8 cellular contexts compared by ENCODE assay signal in the genomic region with DNA sequence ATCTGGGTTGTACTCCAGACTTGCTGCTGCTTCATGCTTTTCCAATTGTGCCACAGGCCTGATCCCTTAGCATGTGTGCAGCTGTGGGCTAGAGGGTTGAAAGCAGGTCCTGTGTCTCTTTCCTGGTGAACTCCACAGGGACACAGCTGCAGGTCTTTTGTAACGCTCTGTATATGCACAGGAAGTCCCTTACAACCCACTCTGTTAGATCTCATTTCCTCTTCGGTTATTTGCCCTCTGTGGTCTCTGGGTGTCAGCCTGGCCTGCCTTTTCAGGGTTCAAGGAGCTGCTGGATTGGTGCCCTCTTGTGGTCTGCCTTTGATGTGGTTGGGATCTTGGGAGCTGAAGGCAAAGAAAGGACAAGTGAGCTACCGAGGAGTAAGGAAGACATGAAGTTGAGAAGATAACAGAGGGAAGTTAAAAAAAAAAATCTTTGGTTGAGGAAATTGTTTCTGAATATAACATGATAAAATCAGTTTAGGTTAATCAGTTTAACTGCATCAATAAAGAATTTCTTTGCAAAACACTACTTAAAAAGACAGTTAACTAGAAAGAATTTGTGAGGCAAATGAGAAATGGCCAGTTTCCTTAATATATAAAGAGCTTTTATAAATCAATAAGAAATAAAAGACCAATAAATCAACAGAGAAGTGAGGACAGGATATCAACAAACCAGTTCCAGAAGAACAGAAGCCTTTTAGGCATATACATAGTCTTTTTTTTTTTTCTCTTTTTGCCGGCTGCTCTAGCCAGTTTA. TPM values are rescaled to one million over a fixed set of nuclear protein-coding genes. Genes with fewer than 3 reads are reported as not detected.
DNase-seq lines count a peak whose midpoint lies in the region.

No MANE protein-coding gene starts in this region.

- H3K9ac ChIP-seq in neuronal stem cell (ENCODE audit: low read depth, low read length, poor library complexity): no peak overlapping the region

- H3K4me3 ChIP-seq in neuronal stem cell (ENCODE audit: low read length in 2 of 2): no peak overlapping the region

- H2BK120ac ChIP-seq in neuronal stem cell (ENCODE audit: low read depth, low read length): no peak overlapping the region

- H2AK5ac ChIP-seq in neuronal stem cell (ENCODE audit: low read depth, low read length): no peak overlapping the region

- H3K4ac ChIP-seq in neuronal stem cell (ENCODE audit: low read length): no peak overlapping the region

- H2AFZ ChIP-seq in neuronal stem cell (ENCODE audit: low read length): peak overlapping the region; percentile 55

- H3K23ac ChIP-seq in neuronal stem cell (ENCODE audit: low read depth, low read length, poor library complexity): no peak overlapping the region

- WGBS in neuronal stem cell (ENCODE audit: extremely low coverage in 2 of 2, insufficient read length in 2 of 2, insufficient replicate concordance in 1 of 2), 2 donors: no CpG with 5 or more reads among the region's 4 CpGs

- H3K79me1 ChIP-seq in neuronal stem cell (ENCODE audit: low read depth, low read length): no peaks in the 10 kb centered on the region

- H2BK12ac ChIP-seq in neuronal stem cell (ENCODE audit: low read length): no peak overlapping the region

- H3K14ac ChIP-seq in neuronal stem cell (ENCODE audit: low read length): no peak overlapping the region

- H3K18ac ChIP-seq in neuronal stem cell (ENCODE audit: low read length): no peak overlapping the region

- H2BK5ac ChIP-seq in neuronal stem cell (ENCODE audit: low read length): no peak overlapping the region

- no peak overlapping the region for H4K8ac ChIP-seq in neuronal stem cell (ENCODE audit: low read depth, low read length)

- no peak overlapping the region for H2BK15ac ChIP-seq in neuronal stem cell (ENCODE audit: low read length)

- no peak overlapping the region for H3K4me2 ChIP-seq in neuronal stem cell (ENCODE audit: insufficient read depth, low read length, poor library complexity, severe bottlenecking)

- no peak overlapping the region for H3K27ac ChIP-seq in neuronal stem cell (replicated peaks; ENCODE audit: low read length)

- no peaks in the 10 kb centered on the region for H3K27me3 ChIP-seq in neuronal stem cell (ENCODE audit: control insufficient read depth in 3 of 3, insufficient read depth in 3 of 3, low read depth in 1 of 3, low read length in 3 of 3)

- H3K36me3 ChIP-seq in neuronal stem cell (replicated peaks in 1 of 2; ENCODE audit: control insufficient read depth in 2 of 2, insufficient read depth in 2 of 2, low read length in 2 of 2): peaks cover 0 to 10% of the 10 kb centered on the region in 2 donors

- H3K9me3 ChIP-seq in neuronal stem cell (replicated peaks in 1 of 2; ENCODE audit: control insufficient read depth in 2 of 2, insufficient read depth in 1 of 2, low read depth in 1 of 2, low read length in 2 of 2): peaks cover 2 to 12% of the 10 kb centered on the region in 2 donors

- DNase-seq in NCI-H2029 treated with DMSO at 0.1 percent for 48 hours (lab: John Stamatoyannopoulos, UW) (peak; percentile 30), NCI-H2029 (lab: John Stamatoyannopoulos, UW) (no peak), HCEC 1CT (peak; percentile 70), M059J (ENCODE audit: low read depth) (peak; percentile 91), neuronal stem cell (ENCODE audit: low spot score) (no peak), HuH-7 (ENCODE audit: low spot score) (no peak)
- DNase-seq in activated CD4-positive, CD25-positive, alpha-beta regulatory T cell treated with anti-CD3 and anti-CD28 coated beads, Interleukin-2, amount 50 U/mL, for 72 hours: peak; percentile 33
- peak; percentile 2 for DNase-seq in effector CD8-positive, alpha-beta T cell (lab: John Stamatoyannopoulos, UW)

- H4K91ac ChIP-seq in neuronal stem cell (ENCODE audit: low read depth, low read length, poor library complexity): no peak overlapping the region

- H3K4me1 ChIP-seq in neuronal stem cell (ENCODE audit: control insufficient read depth in 2 of 2, insufficient read depth in 1 of 2, low read depth in 1 of 2, low read length in 2 of 2): peaks cover 0 to 4% of the 10 kb centered on the region in 2 donors

RNA-seq across cellular contexts. Expression of a gene that starts 44.1 kb away (rescaled TPM):
- 40.4 and 48.0 TPM in 2 replicates for total RNA-seq in M059J (2014; rRNA removed; shearing (Covaris generic))
- polyA plus RNA-seq in neuronal stem cell (2013, experiment 1 of 2): 51.1 TPM
- polyA plus RNA-seq in neuronal stem cell (2013, experiment 2 of 2): 49.3 TPM

Comparison
In these comparisons a context has a peak if more than half of its experiments do, and no peak if none do; other contexts are left out.
1. DNase-seq: peak in NCI-H2029 treated with DMSO at 0.1 percent for 48 hours (single experiment), HCEC 1CT (single experiment), M059J (single experiment), activated CD4-positive, CD25-positive, alpha-beta regulatory T cell treated with anti-CD3 and anti-CD28 coated beads, Interleukin-2, amount 50 U/mL, for 72 hours (single experiment) and effector CD8-positive, alpha-beta T cell (single experiment); none in NCI-H2029 (single experiment), neuronal stem cell (single experiment) and HuH-7 (single experiment).